18 cellular contexts compared by ENCODE assay signal in genomic region chr1:226987179-226987536, GRCh38. TPM values are rescaled to one million over a fixed set of nuclear protein-coding genes. Genes with fewer than 3 reads are reported as not detected.
DNase-seq lines count a peak whose midpoint lies in the region; ATAC-seq and TF ChIP-seq lines count a peak whose summit lies in the region.
"Had no signal": no experiment of that assay in that cellular context is flagged by ENCODE, and none has a peak within 500 bp of the region (broad histone marks: within the 10 kb centered on the region; RNA-seq: fewer than 3 reads in every experiment).

No MANE protein-coding gene starts in this region.

- H3K4me1 Mint-ChIP-seq in type B pancreatic cell (ENCODE audit: unreplicated experiment), result peaks cover 17% of the 10 kb centered on the region

- no peaks in the 10 kb centered on the region for H3K9me3 Mint-ChIP-seq in type B pancreatic cell
- H3K9me3 Mint-ChIP-seq: activated CD4-positive, alpha-beta memory T cell treated with anti-CD3 and anti-CD28 coated beads, Interleukin-2, amount 10 ng/mL, durations not matched to agents 7 days and 5 days; GM23338 had no signal

- peak overlapping the region; percentile 11 for H3K27ac Mint-ChIP-seq in type B pancreatic cell
- H3K27ac Mint-ChIP-seq: activated CD4-positive, alpha-beta memory T cell treated with anti-CD3 and anti-CD28 coated beads, Interleukin-2, amount 10 ng/mL, durations not matched to agents 7 days and 5 days; GM23338 had no signal

- no peak for TF ChIP-seq CTCF in cardiac muscle cell (IDR thresholded peaks at IDR 0.05; ENCODE audit: low read depth, low read length)
- TF ChIP-seq CTCF in esophagus muscularis mucosa (IDR thresholded peaks at IDR 0.05), result no peak
- no peak for TF ChIP-seq CTCF in type B pancreatic cell (conservative IDR thresholded peaks at IDR 0.05)

- H3K36me3 Mint-ChIP-seq in type B pancreatic cell, result peaks cover 6% of the 10 kb centered on the region

- H3K27me3 ChIP-seq in cardiac muscle cell, result no peaks in the 10 kb centered on the region
- no peaks in the 10 kb centered on the region for H3K27me3 ChIP-seq in esophagus muscularis mucosa
- H3K27me3 ChIP-seq: adrenal gland; BLaER1 treated with 17β-estradiol and CSF1 and Interleukin-3, amounts not matched to agents 10 nM and 100 nM; uterus had no signal

- 76% methylated on average over 8 of the region's 8 CpGs for WGBS in esophagus muscularis mucosa

- H3K4me1 ChIP-seq in cardiac muscle cell (ENCODE audit: low read depth) (peaks cover 61% of the 10 kb centered on the region), esophagus muscularis mucosa (peaks cover 43 to 56% (median 52%) of the 10 kb centered on the region in 4 donors)
- H3K4me1 ChIP-seq: uterus had no signal

- no peak for TF ChIP-seq POLR2A in esophagus muscularis mucosa (IDR thresholded peaks at IDR 0.05; ENCODE audit: low read depth)

- H3K9me3 ChIP-seq in cardiac muscle cell (ENCODE audit: low read depth) (no peaks in the 10 kb centered on the region), esophagus muscularis mucosa (no peaks in the 10 kb centered on the region)
- H3K9me3 ChIP-seq: adrenal gland; BLaER1 treated with 17β-estradiol and CSF1 and Interleukin-3, amounts not matched to agents 10 nM and 100 nM; uterus had no signal

- H3K36me3 ChIP-seq in cardiac muscle cell (no peaks in the 10 kb centered on the region), esophagus muscularis mucosa (peaks cover 25 to 63% (median 58%) of the 10 kb centered on the region in 4 donors)
- H3K36me3 ChIP-seq: uterus had no signal

- no peaks in the 10 kb centered on the region for H3K27me3 Mint-ChIP-seq in type B pancreatic cell
- H3K27me3 Mint-ChIP-seq: activated CD4-positive, alpha-beta memory T cell treated with anti-CD3 and anti-CD28 coated beads, Interleukin-2, amount 10 ng/mL, durations not matched to agents 7 days and 5 days had no signal

- no peak for TF ChIP-seq EP300 in esophagus muscularis mucosa (IDR thresholded peaks at IDR 0.05)

- DNase-seq in cardiac muscle cell (ENCODE audit: low read depth in 1 of 2, low spot score in 1 of 2), result no peak
- DNase-seq in left ventricle myocardium superior, result no peak
- peak; percentile 83 for DNase-seq in esophagus muscularis mucosa (ENCODE audit: extremely low spot score)
- DNase-seq in posterior vena cava (ENCODE audit: low spot score), result peak; percentile 61
- no peak for DNase-seq in type B pancreatic cell (ENCODE audit: extremely low spot score, unreplicated experiment)
- no peak for DNase-seq in stimulated activated naive CD4-positive, alpha-beta T cell treated with Interleukin-2 at 50 U/mL for 16 hours (lab: John Stamatoyannopoulos, UW)
- no peak for DNase-seq in NCI-H1048 (lab: John Stamatoyannopoulos, UW)
- DNase-seq: activated CD4-positive, alpha-beta memory T cell treated with anti-CD3 and anti-CD28 coated beads, Interleukin-2, amount 10 ng/mL, durations not matched to agents 7 days and 5 days; activated naive CD4-positive, alpha-beta T cell; Calu3; NCI-H146; NCI-H69; stimulated activated CD4-positive, alpha-beta T cell treated with anti-CD3 and anti-CD28 coated beads, Interleukin-4, amount 100 ng/mL, for 4 hours; uterus had no signal

- ATAC-seq in left ventricle myocardium superior (no peak), HG03521 (IDR thresholded peaks at IDR 0.05; ENCODE audit: unreplicated experiment) (no peak)
- ATAC-seq: GM23338 had no signal

- intact Hi-C loops in left ventricle myocardium superior (cut with micrococcal nuclease) (no loop called here), esophagus muscularis mucosa (cut with DNase I) (no loop called here), posterior vena cava (cut with DNase I) (loop anchor here in 1 of 2 donors (2.0 kb wide), 1 partner anchor 34 kb away; no protein-coding TSS in a partner anchor)

- no peak overlapping the region for H3K4me3 Mint-ChIP-seq in type B pancreatic cell
- H3K4me3 Mint-ChIP-seq: activated CD4-positive, alpha-beta memory T cell treated with anti-CD3 and anti-CD28 coated beads, Interleukin-2, amount 10 ng/mL, durations not matched to agents 7 days and 5 days; GM23338 had no signal

- H3K4me3 ChIP-seq in cardiac muscle cell (no peak overlapping the region), esophagus muscularis mucosa (no peak overlapping the region)
- H3K4me3 ChIP-seq: adrenal gland; BLaER1 treated with 17β-estradiol and CSF1 and Interleukin-3, amounts not matched to agents 10 nM and 100 nM; GM23338; uterus had no signal

- H3K27ac ChIP-seq in cardiac muscle cell (peak overlapping the region; percentile 85), esophagus muscularis mucosa (replicated peaks in 1 of 4) (peak overlapping the region in 3 of 4 donors; percentile 3 to 81 (median 10))
- H3K27ac ChIP-seq: BLaER1 treated with 17β-estradiol and CSF1 and Interleukin-3, amounts not matched to agents 10 nM and 100 nM; uterus had no signal

RNA-seq across cellular contexts. Expression of gene COQ8A, which starts 47.1 kb away (rescaled TPM):
- 34.7 and 59.7 TPM in 2 replicates for total RNA-seq in cardiac muscle cell
- polyA plus RNA-seq in cardiac muscle cell, result 45.1 and 71.5 TPM in 2 replicates
- total RNA-seq in left ventricle myocardium superior, result 438 TPM
- 100 to 1,000 TPM in 1 of 4 donors, 10 to 100 TPM in 3; 73.1 to 118 (median 80.9) TPM for total RNA-seq in esophagus muscularis mucosa
- total RNA-seq in posterior vena cava, result 10 to 100 TPM; 15.4 to 21.1 TPM
- total RNA-seq in type B pancreatic cell (ENCODE audit: low replicate concordance), result 21.0 and 29.7 TPM in 2 replicates

Comparison
In these comparisons a context has a peak if more than half of its experiments do, and no peak if none do; other contexts are left out.
1. DNase-seq: peak in esophagus muscularis mucosa (single experiment) and posterior vena cava (single experiment); none in cardiac muscle cell (0 of 2), left ventricle myocardium superior (single experiment), type B pancreatic cell (single experiment), stimulated activated naive CD4-positive, alpha-beta T cell treated with Interleukin-2 at 50 U/mL for 16 hours (single experiment) and NCI-H1048 (single experiment).